ENCODE assay signal across 27 cellular contexts in the genomic region with DNA sequence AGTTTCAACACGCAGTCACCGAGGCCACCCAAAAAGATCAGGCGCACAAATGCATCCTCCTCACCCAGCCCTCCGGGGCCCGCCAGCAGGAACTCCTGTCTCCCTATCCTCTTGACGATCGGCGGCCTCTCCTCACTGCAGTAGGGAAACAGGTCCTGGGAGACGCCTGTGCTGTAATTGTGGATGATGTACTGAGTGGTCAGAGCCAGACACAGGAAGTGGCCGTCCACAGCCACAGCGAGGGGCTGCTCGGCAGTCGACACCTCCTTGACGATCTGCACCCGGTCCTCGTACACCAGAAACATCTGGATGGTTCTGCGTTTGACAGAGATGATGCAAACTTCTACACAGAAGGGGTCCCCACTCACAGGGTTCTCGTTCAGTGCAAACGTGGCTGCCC.
"Had no signal": no experiment of that assay in that cellular context is flagged by ENCODE, and none has a peak within 500 bp of the region (broad histone marks: within the 10 kb centered on the region; RNA-seq: fewer than 3 reads in every experiment).

No MANE protein-coding gene starts in this region.

- DNase-seq: hypothalamus; immature natural killer cell; kidney; lower lobe of right lung; mammary epithelial cell; mesenchymal stem cell; naive B cell; natural killer cell; nucleus accumbens; pancreas; posterior cingulate gyrus; retina; stimulated activated CD4-positive, alpha-beta T cell treated with anti-CD3 and anti-CD28 coated beads, Interleukin-12 subunit alpha, Interleukin-12 subunit beta, amount 100 ng/mL, for 4 hours; stimulated activated CD4-positive, alpha-beta T cell treated with anti-CD3 and anti-CD28 coated beads, Interleukin-15, amount 100 ng/mL, for 24 hours; stimulated activated CD4-positive, alpha-beta T cell treated with anti-CD3 and anti-CD28 coated beads, Interleukin-2, amount 100 ng/mL, for 24 hours; stimulated activated CD4-positive, alpha-beta T cell treated with anti-CD3 and anti-CD28 coated beads, Interleukin-4, amount 100 ng/mL, for 1 hour; stimulated activated naive B cell treated with anti-CD40 and anti-IgM and Interleukin-4, amounts not matched to agents 10 μg/mL and 1 μg/mL and 100 μg/mL, for 72 hours; stimulated activated naive CD8-positive, alpha-beta T cell treated with anti-CD3 and anti-CD28 coated beads, Interleukin-15, Interleukin-2, amounts not matched to agents 100 U/mL and 50 U/mL, for 24 hours; stomach; testis; thyroid gland; transverse colon had no signal

- H3K27me3 Mint-ChIP-seq: naive B cell; stimulated activated naive B cell treated with anti-CD40 and anti-IgM and Interleukin-4, amounts not matched to agents 10 μg/mL and 1 μg/mL and 100 μg/mL, for 72 hours had no signal

- H3K4me1 ChIP-seq: prostate gland, testis, vagina had no signal

- ATAC-seq: lower lobe of right lung; pancreas; sciatic nerve; stimulated activated naive B cell treated with anti-CD40 and anti-IgM and Interleukin-4, amounts not matched to agents 10 μg/mL and 1 μg/mL and 100 μg/mL, for 72 hours; stimulated activated naive CD8-positive, alpha-beta T cell treated with anti-CD3 and anti-CD28 coated beads, Interleukin-15, Interleukin-2, amounts not matched to agents 100 U/mL and 50 U/mL, for 24 hours had no signal

- H3K36me3 Mint-ChIP-seq: natural killer cell had no signal

- H3K27me3 ChIP-seq: pancreas, stomach, testis, thyroid gland, transverse colon, upper lobe of left lung, vagina had no signal

- H3K27ac ChIP-seq: lower lobe of right lung, pancreas, prostate gland, skin epidermis, stomach, testis, thyroid gland, transverse colon, upper lobe of left lung, vagina had no signal

- H3K9me3 Mint-ChIP-seq: immature natural killer cell, natural killer cell had no signal

- H3K4me3 ChIP-seq: lower lobe of right lung, pancreas, prostate gland, skin epidermis, stomach, testis, thyroid gland, transverse colon, upper lobe of left lung, vagina had no signal

- H3K27ac Mint-ChIP-seq: stimulated activated naive B cell treated with anti-CD40 and anti-IgM and Interleukin-4, amounts not matched to agents 10 μg/mL and 1 μg/mL and 100 μg/mL, for 72 hours had no signal

- H3K4me3 Mint-ChIP-seq: naive B cell; natural killer cell; stimulated activated naive B cell treated with anti-CD40 and anti-IgM and Interleukin-4, amounts not matched to agents 10 μg/mL and 1 μg/mL and 100 μg/mL, for 72 hours had no signal

- H3K9me3 ChIP-seq: lower lobe of right lung, pancreas, prostate gland, stomach, testis, thyroid gland, transverse colon, upper lobe of left lung, vagina had no signal
